In genomic region chr4:184644553-184645307, GRCh38 we compare ENCODE assay signal across 9 cellular contexts. TPM values are rescaled to one million over a fixed set of nuclear protein-coding genes. Genes with fewer than 3 reads are reported as not detected.
DNase-seq lines count a peak whose midpoint lies in the region; ATAC-seq lines count a peak whose summit lies in the region.
"Had no signal": no experiment of that assay in that cellular context is flagged by ENCODE, and none has a peak within 500 bp of the region (broad histone marks: within the 10 kb centered on the region; RNA-seq: fewer than 3 reads in every experiment).

No MANE protein-coding gene starts in this region.

- no peak for ATAC-seq in activated naive CD8-positive, alpha-beta T cell treated with anti-CD3 and anti-CD28 coated beads, Interleukin-2, amount 10 ng/mL, durations not matched to agents 7 days and 5 days (ENCODE audit: low read depth)
- ATAC-seq in naive thymus-derived CD8-positive, alpha-beta T cell, result no peak
- ATAC-seq in HG03025 (IDR thresholded peaks at IDR 0.05; ENCODE audit: low FRiP score, unreplicated experiment), result no peak

- H3K4me1 Mint-ChIP-seq in activated naive CD8-positive, alpha-beta T cell treated with anti-CD3 and anti-CD28 coated beads, Interleukin-2, amount 10 ng/mL, durations not matched to agents 7 days and 5 days, result peaks cover 62% of the 10 kb centered on the region
- H3K4me1 Mint-ChIP-seq in naive thymus-derived CD8-positive, alpha-beta T cell, result peaks cover 35 to 77% (median 69%) of the 10 kb centered on the region in 4 donors

- peaks cover 31% of the 10 kb centered on the region for H3K36me3 ChIP-seq in mesodermal cell (ENCODE audit: control insufficient read depth, insufficient read depth, low read length)

- WGBS in mesodermal cell (ENCODE audit: insufficient coverage in 2 of 2), 2 experiments, result 59 to 63% methylated on average over 5 of the region's 9 CpGs

- peaks cover 20% of the 10 kb centered on the region for H3K4me1 ChIP-seq in mesodermal cell (ENCODE audit: control insufficient read depth, insufficient read depth, low read length, poor library complexity, severe bottlenecking)

- H3K27me3 Mint-ChIP-seq in activated naive CD8-positive, alpha-beta T cell treated with anti-CD3 and anti-CD28 coated beads, Interleukin-2, amount 10 ng/mL, durations not matched to agents 7 days and 5 days, result no peaks in the 10 kb centered on the region
- no peaks in the 10 kb centered on the region for H3K27me3 Mint-ChIP-seq in naive thymus-derived CD8-positive, alpha-beta T cell

- DNase-seq in Daoy (ENCODE audit: low read depth), result peak; percentile 52
- DNase-seq in HT1080 (ENCODE audit: low read depth), result peak; percentile 13
- DNase-seq in activated naive CD8-positive, alpha-beta T cell treated with anti-CD3 and anti-CD28 coated beads, Interleukin-2, amount 10 ng/mL, durations not matched to agents 7 days and 5 days, result no peak
- DNase-seq in GDM1 (lab: John Stamatoyannopoulos, UW), result no peak
- no peak for DNase-seq in naive thymus-derived CD8-positive, alpha-beta T cell
- DNase-seq: dorsolateral prefrontal cortex, Right ventricle myocardium superior had no signal

- peak overlapping the region; percentile 57 for H3K27ac Mint-ChIP-seq in activated naive CD8-positive, alpha-beta T cell treated with anti-CD3 and anti-CD28 coated beads, Interleukin-2, amount 10 ng/mL, durations not matched to agents 7 days and 5 days
- peak overlapping the region in 5 of 10 donors; percentile 9 to 57 (median 35) for H3K27ac Mint-ChIP-seq in naive thymus-derived CD8-positive, alpha-beta T cell

- POLR2A ChIA-PET in activated naive CD8-positive, alpha-beta T cell treated with anti-CD3 and anti-CD28 coated beads, Interleukin-2, amount 10 ng/mL, durations not matched to agents 7 days and 5 days (lab: Charles Lee), result interaction anchor here (0.6 to 2.6 kb wide), 4 partner anchors 21 to 185 kb away, joined by 3 to 8 read pairs (median 4); partner anchors contain the start of gene CENPU
- POLR2A ChIA-PET in naive thymus-derived CD8-positive, alpha-beta T cell (lab: Charles Lee), result interaction anchor here (0.6 to 1.2 kb wide), 3 partner anchors 71 to 170 kb away, joined by 3 to 4 read pairs (median 4); partner anchors contain the start of genes CENPU and IRF2

- no peak overlapping the region for H3K4me3 ChIP-seq in mesodermal cell (ENCODE audit: extremely low read depth, insufficient read depth, low read length, poor library complexity, severe bottlenecking)

- H3K4me3 Mint-ChIP-seq in activated naive CD8-positive, alpha-beta T cell treated with anti-CD3 and anti-CD28 coated beads, Interleukin-2, amount 10 ng/mL, durations not matched to agents 7 days and 5 days, result peak overlapping the region; percentile 69
- H3K4me3 Mint-ChIP-seq in naive thymus-derived CD8-positive, alpha-beta T cell, result peak overlapping the region in 5 of 10 donors; percentile 15 to 94 (median 29)

- H3K36me3 Mint-ChIP-seq in activated naive CD8-positive, alpha-beta T cell treated with anti-CD3 and anti-CD28 coated beads, Interleukin-2, amount 10 ng/mL, durations not matched to agents 7 days and 5 days, result peaks cover 44% of the 10 kb centered on the region
- H3K36me3 Mint-ChIP-seq in naive thymus-derived CD8-positive, alpha-beta T cell, result peaks cover 4 to 57% (median 7%) of the 10 kb centered on the region in 3 donors

- H3K9me3 Mint-ChIP-seq in activated naive CD8-positive, alpha-beta T cell treated with anti-CD3 and anti-CD28 coated beads, Interleukin-2, amount 10 ng/mL, durations not matched to agents 7 days and 5 days, result no peaks in the 10 kb centered on the region
- H3K9me3 Mint-ChIP-seq in naive thymus-derived CD8-positive, alpha-beta T cell, result no peaks in the 10 kb centered on the region

- peak overlapping the region; percentile 76 for H3K27ac ChIP-seq in mesodermal cell (ENCODE audit: low read depth, low read length, severe bottlenecking)

- no peaks in the 10 kb centered on the region for H3K9me3 ChIP-seq in mesodermal cell (ENCODE audit: control insufficient read depth, low read length)

RNA-seq across cellular contexts. Expression of gene CASP3, which starts 4.5 kb away (rescaled TPM):
- 57.3 and 61.4 TPM in 2 replicates for total RNA-seq in Daoy (2014; rRNA removed; shearing (Covaris generic))
- 32.1 and 34.0 TPM in 2 replicates for total RNA-seq in HT1080 (2014; rRNA removed; shearing (Covaris generic))
- polyA plus RNA-seq in HT1080 (2015; cell fraction: cytosol; rRNA removed), result 41.5 and 44.7 TPM in 2 replicates
- 41.8 and 47.2 TPM in 2 replicates for polyA plus RNA-seq in HT1080 (2015; cell fraction: nucleus; rRNA removed)
- total RNA-seq in activated naive CD8-positive, alpha-beta T cell treated with anti-CD3 and anti-CD28 coated beads, Interleukin-2, amount 10 ng/mL, durations not matched to agents 7 days and 5 days, result 10 to 100 TPM; 45.3 to 49.8 TPM
- 45.9 TPM for polyA plus RNA-seq in mesodermal cell (2013, experiment 1 of 2)
- 51.4 TPM for polyA plus RNA-seq in mesodermal cell (2013, experiment 2 of 2)
- total RNA-seq in naive thymus-derived CD8-positive, alpha-beta T cell, result 10 to 100 TPM; 19.6 to 22.8 TPM
- 1 to 10 TPM; 1.9 to 4.7 (median 3.3) TPM for polyA plus RNA-seq in naive thymus-derived CD8-positive, alpha-beta T cell

RNA-seq across cellular contexts. Expression of gene PRIMPOL, which starts 4.8 kb away (rescaled TPM):
- total RNA-seq in Daoy (2014; rRNA removed; shearing (Covaris generic)), result 10.4 and 12.9 TPM in 2 replicates
- total RNA-seq in HT1080 (2014; rRNA removed; shearing (Covaris generic)), result 23.1 and 26.1 TPM in 2 replicates
- polyA plus RNA-seq in HT1080 (2015; cell fraction: cytosol; rRNA removed), result 27.4 and 28.7 TPM in 2 replicates
- polyA plus RNA-seq in HT1080 (2015; cell fraction: nucleus; rRNA removed), result 42.3 and 43.2 TPM in 2 replicates
- total RNA-seq in activated naive CD8-positive, alpha-beta T cell treated with anti-CD3 and anti-CD28 coated beads, Interleukin-2, amount 10 ng/mL, durations not matched to agents 7 days and 5 days, result 10 to 100 TPM; 22.5 to 25.0 TPM
- 16.3 TPM for polyA plus RNA-seq in mesodermal cell (2013, experiment 1 of 2)
- polyA plus RNA-seq in mesodermal cell (2013, experiment 2 of 2), result 17.3 TPM
- total RNA-seq in naive thymus-derived CD8-positive, alpha-beta T cell, result 10 to 100 TPM; 16.1 to 17.6 TPM
- polyA plus RNA-seq in naive thymus-derived CD8-positive, alpha-beta T cell, result 10 to 100 TPM; 12.1 to 16.5 (median 12.7) TPM

Comparison
In these comparisons a context has a peak if more than half of its experiments do, and no peak if none do; other contexts are left out.
1. DNase-seq: peak in Daoy (single experiment) and HT1080 (single experiment); none in activated naive CD8-positive, alpha-beta T cell treated with anti-CD3 and anti-CD28 coated beads, Interleukin-2, amount 10 ng/mL, durations not matched to agents 7 days and 5 days (single experiment), GDM1 (single experiment) and naive thymus-derived CD8-positive, alpha-beta T cell (0 of 10).